ENCODE assay signal across 19 cellular contexts in the genomic region with DNA sequence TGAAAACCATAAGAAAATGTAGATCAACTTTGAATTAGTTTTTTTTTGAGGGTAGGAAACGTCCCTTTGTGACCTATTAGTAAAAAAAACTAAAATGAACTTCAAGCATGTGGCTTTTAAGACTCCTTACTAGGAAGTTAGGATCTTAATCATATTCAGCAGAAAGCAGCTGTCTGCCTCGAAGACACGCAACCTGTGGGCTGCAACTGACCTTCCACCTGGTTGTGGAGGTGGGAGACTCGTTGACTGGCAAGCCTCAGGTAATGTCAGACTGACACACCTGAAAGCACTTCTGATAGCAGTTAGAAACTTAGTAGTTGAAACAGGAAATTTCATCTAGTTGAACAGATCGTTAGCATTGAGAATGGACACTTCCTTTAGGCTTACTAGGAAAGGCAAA. TPM values are rescaled to one million over a fixed set of nuclear protein-coding genes. Genes with fewer than 3 reads are reported as not detected.
A peak's percentile ranks its signal among the peaks of the same experiment; 100 is the strongest.
DNase-seq lines count a peak whose midpoint lies in the region; ATAC-seq and TF ChIP-seq lines count a peak whose summit lies in the region.
"Had no signal": no experiment of that assay in that cellular context is flagged by ENCODE, and none has a peak within 500 bp of the region (broad histone marks: within the 10 kb centered on the region; RNA-seq: fewer than 3 reads in every experiment).

No MANE protein-coding gene starts in this region.

- H3K79me1 ChIP-seq in trophoblast cell (ENCODE audit: low read length), result peaks cover 7% of the 10 kb centered on the region

- H3K27me3 ChIP-seq in OCI-LY1 (ENCODE audit: insufficient read depth, low read length) (no peaks in the 10 kb centered on the region), trophoblast cell (ENCODE audit: insufficient read depth, low read length) (no peaks in the 10 kb centered on the region)
- H3K27me3 ChIP-seq: ascending aorta had no signal

- H3K4me1 ChIP-seq in OCI-LY1 (ENCODE audit: insufficient read depth, low read length, severe bottlenecking) (peaks cover 28% of the 10 kb centered on the region), trophoblast cell (ENCODE audit: control insufficient read depth in 1 of 2, insufficient read depth in 2 of 2, low read length in 2 of 2) (peaks cover 17 to 20% of the 10 kb centered on the region in 2 experiments)
- H3K4me1 ChIP-seq: ascending aorta, stomach had no signal

- no peak overlapping the region for H4K8ac ChIP-seq in trophoblast cell (ENCODE audit: low read depth, low read length)

- WGBS in trophoblast cell (ENCODE audit: extremely low coverage, insufficient coverage, insufficient read length), result no CpG with 5 or more reads among the region's 5 CpGs

- no peak overlapping the region for H4K12ac ChIP-seq in trophoblast cell (ENCODE audit: low read depth, low read length)

- H3K4me3 Mint-ChIP-seq in activated CD4-positive, alpha-beta T cell treated with anti-CD3 and anti-CD28 coated beads, Interleukin-2, amount 10 ng/mL, durations not matched to agents 24 days and 14 days, result peak overlapping the region; percentile 85
- H3K4me3 Mint-ChIP-seq in activated T-helper 2 cell treated with anti-CD3 and anti-CD28 coated beads, Interferon-gamma antibody, Interleukin-2, Interleukin-4, amounts not matched to agents 10 μg/mL and 5 μg/mL and 100 μg/mL, durations not matched to agents 14 hours and 24 hours and 36 hours (ENCODE audit: low read depth), result peak overlapping the region; percentile 81

- H3K4me2 ChIP-seq in OCI-LY1 (ENCODE audit: low read length) (peak overlapping the region; percentile 58), trophoblast cell (ENCODE audit: low read length) (no peak overlapping the region)

- H3K9ac ChIP-seq in OCI-LY1 (ENCODE audit: low read length), result peak overlapping the region; percentile 33
- no peak overlapping the region for H3K9ac ChIP-seq in trophoblast cell (ENCODE audit: low read length)

- peak overlapping the region; percentile 81 for H3K27ac ChIP-seq in OCI-LY1 (ENCODE audit: low read depth, low read length, poor library complexity, severe bottlenecking)
- H3K27ac ChIP-seq in trophoblast cell (ENCODE audit: low read depth, low read length), result no peak overlapping the region
- H3K27ac ChIP-seq: ascending aorta, SK-N-MC had no signal

- no peaks in the 10 kb centered on the region for H3K79me2 ChIP-seq in OCI-LY1 (ENCODE audit: insufficient read depth, low read length)
- H3K79me2 ChIP-seq in trophoblast cell (ENCODE audit: control insufficient read depth, insufficient read depth, low read length, poor library complexity), result no peaks in the 10 kb centered on the region

- H3K36me3 ChIP-seq in OCI-LY1 (ENCODE audit: insufficient read depth, low read length) (no peaks in the 10 kb centered on the region), trophoblast cell (ENCODE audit: control insufficient read depth in 1 of 2, insufficient read depth in 2 of 2, low read length in 2 of 2) (no peaks in the 10 kb centered on the region)
- H3K36me3 ChIP-seq: ascending aorta, stomach had no signal

- H2BK12ac ChIP-seq in trophoblast cell (ENCODE audit: low read length), result no peak overlapping the region

- H4K91ac ChIP-seq in trophoblast cell (ENCODE audit: low read depth, low read length), result no peak overlapping the region

- H3K9me3 ChIP-seq in OCI-LY1 (ENCODE audit: low read length), result no peaks in the 10 kb centered on the region
- no peaks in the 10 kb centered on the region for H3K9me3 ChIP-seq in trophoblast cell (ENCODE audit: insufficient read depth, low read depth, low read length)
- H3K9me3 ChIP-seq: ascending aorta, stomach had no signal

- peaks cover 12% of the 10 kb centered on the region for H3K27me3 Mint-ChIP-seq in activated CD4-positive, alpha-beta T cell treated with anti-CD3 and anti-CD28 coated beads, Interleukin-2, amount 10 ng/mL, durations not matched to agents 24 days and 14 days
- peaks cover 3% of the 10 kb centered on the region for H3K27me3 Mint-ChIP-seq in activated T-helper 2 cell treated with anti-CD3 and anti-CD28 coated beads, Interferon-gamma antibody, Interleukin-2, Interleukin-4, amounts not matched to agents 10 μg/mL and 5 μg/mL and 100 μg/mL, durations not matched to agents 14 hours and 24 hours and 36 hours (ENCODE audit: low read depth)

- no peaks in the 10 kb centered on the region for H3K9me2 ChIP-seq in OCI-LY1 (ENCODE audit: low read depth, low read length)

- peaks cover 3% of the 10 kb centered on the region for H3K9me3 Mint-ChIP-seq in activated CD4-positive, alpha-beta T cell treated with anti-CD3 and anti-CD28 coated beads, Interleukin-2, amount 10 ng/mL, durations not matched to agents 24 days and 14 days
- H3K9me3 Mint-ChIP-seq in activated T-helper 2 cell treated with anti-CD3 and anti-CD28 coated beads, Interferon-gamma antibody, Interleukin-2, Interleukin-4, amounts not matched to agents 10 μg/mL and 5 μg/mL and 100 μg/mL, durations not matched to agents 14 hours and 24 hours and 36 hours, result no peaks in the 10 kb centered on the region
- H3K9me3 Mint-ChIP-seq: CD4-positive, alpha-beta memory T cell had no signal

- H3K23ac ChIP-seq in trophoblast cell (ENCODE audit: low read length), result no peak overlapping the region

- TF ChIP-seq CTCF in OCI-LY1 (IDR thresholded peaks at IDR 0.05; ENCODE audit: low read length), result no peak

- H2AFZ ChIP-seq in OCI-LY1 (ENCODE audit: low read length), result peak overlapping the region; percentile 2; the same call in 1 of the 2 replicates
- no peak overlapping the region for H2AFZ ChIP-seq in trophoblast cell (ENCODE audit: insufficient read depth, low read length, poor library complexity)

- no peaks in the 10 kb centered on the region for H3K36me3 Mint-ChIP-seq in activated CD4-positive, alpha-beta T cell treated with anti-CD3 and anti-CD28 coated beads, Interleukin-2, amount 10 ng/mL, durations not matched to agents 24 days and 14 days (ENCODE audit: low read depth)
- no peaks in the 10 kb centered on the region for H3K36me3 Mint-ChIP-seq in activated T-helper 2 cell treated with anti-CD3 and anti-CD28 coated beads, Interferon-gamma antibody, Interleukin-2, Interleukin-4, amounts not matched to agents 10 μg/mL and 5 μg/mL and 100 μg/mL, durations not matched to agents 14 hours and 24 hours and 36 hours (ENCODE audit: low read depth)
- H3K36me3 Mint-ChIP-seq: CD4-positive, alpha-beta memory T cell had no signal

- intact Hi-C loops in activated CD4-positive, alpha-beta T cell treated with anti-CD3 and anti-CD28 coated beads, Interleukin-2, amount 10 ng/mL, durations not matched to agents 24 days and 14 days (cut with micrococcal nuclease), result loop anchor here (10.0 kb wide), 1 partner anchor 120 kb away; the partner anchor contains the start of gene CCNI
- intact Hi-C loops in activated T-helper 2 cell treated with anti-CD3 and anti-CD28 coated beads, Interferon-gamma antibody, Interleukin-2, Interleukin-4, amounts not matched to agents 10 μg/mL and 5 μg/mL and 100 μg/mL, durations not matched to agents 14 hours and 24 hours and 36 hours (cut with micrococcal nuclease), result loop anchor here (1.0 kb wide), 1 partner anchor 9 kb away; no protein-coding TSS in a partner anchor

- no peak overlapping the region for H3K14ac ChIP-seq in trophoblast cell (ENCODE audit: low read length)

- H3K27ac Mint-ChIP-seq in activated CD4-positive, alpha-beta T cell treated with anti-CD3 and anti-CD28 coated beads, Interleukin-2, amount 10 ng/mL, durations not matched to agents 24 days and 14 days, result peak overlapping the region; percentile 92
- peak overlapping the region; percentile 97 for H3K27ac Mint-ChIP-seq in activated T-helper 2 cell treated with anti-CD3 and anti-CD28 coated beads, Interferon-gamma antibody, Interleukin-2, Interleukin-4, amounts not matched to agents 10 μg/mL and 5 μg/mL and 100 μg/mL, durations not matched to agents 14 hours and 24 hours and 36 hours

- no peaks in the 10 kb centered on the region for H3F3A ChIP-seq in OCI-LY1 (ENCODE audit: insufficient read depth, low read length)

- H2BK120ac ChIP-seq in trophoblast cell (ENCODE audit: insufficient read depth, low read length, poor library complexity), result no peak overlapping the region

- DNase-seq in activated CD4-positive, alpha-beta T cell treated with anti-CD3 and anti-CD28 coated beads, Interleukin-2, amount 10 ng/mL, durations not matched to agents 24 days and 14 days, result no peak
- no peak for DNase-seq in activated CD4-positive, alpha-beta T cell treated with anti-CD3 and anti-CD28 coated beads for 4 hours
- DNase-seq in activated T-helper 2 cell treated with anti-CD3 and anti-CD28 coated beads, Interferon-gamma antibody, Interleukin-2, Interleukin-4, amounts not matched to agents 10 μg/mL and 5 μg/mL and 100 μg/mL, durations not matched to agents 14 hours and 24 hours and 36 hours (ENCODE audit: low spot score), result no peak
- DNase-seq in trophoblast cell (peak; percentile 67 to 75), DMS153 treated with DMSO at 0.1 percent for 48 hours (lab: John Stamatoyannopoulos, UW; ENCODE audit: unreplicated experiment) (no peak), cerebellum (ENCODE audit: low spot score) (no peak)
- DNase-seq: activated CD4-positive, alpha-beta T cell treated with anti-CD3 and anti-CD28 coated beads, Interleukin-2, amount 50 U/mL, for 4 hours; CD4-positive, alpha-beta memory T cell; DND-41; kidney glomerular epithelial cell; NCI-H187 treated with DMSO at 0.1 percent for 48 hours; NCI-H510A; retina; stimulated activated CD4-positive, alpha-beta T cell treated with anti-CD3 and anti-CD28 coated beads, Interleukin-15, amount 100 ng/mL, for 24 hours; stomach had no signal

- H3K4me1 Mint-ChIP-seq in activated CD4-positive, alpha-beta T cell treated with anti-CD3 and anti-CD28 coated beads, Interleukin-2, amount 10 ng/mL, durations not matched to agents 24 days and 14 days, result peaks cover 23% of the 10 kb centered on the region
- H3K4me1 Mint-ChIP-seq in activated T-helper 2 cell treated with anti-CD3 and anti-CD28 coated beads, Interferon-gamma antibody, Interleukin-2, Interleukin-4, amounts not matched to agents 10 μg/mL and 5 μg/mL and 100 μg/mL, durations not matched to agents 14 hours and 24 hours and 36 hours (ENCODE audit: low read depth), result peaks cover 47% of the 10 kb centered on the region

- H2AK5ac ChIP-seq in trophoblast cell (ENCODE audit: low read length), result no peak overlapping the region

- no peak for ATAC-seq in GM18502 (IDR thresholded peaks at IDR 0.05; ENCODE audit: poor library complexity, unreplicated experiment)

- H3K4ac ChIP-seq in trophoblast cell (ENCODE audit: low read depth, low read length), result no peak overlapping the region

- no peak overlapping the region for H3K18ac ChIP-seq in trophoblast cell (ENCODE audit: low read length)

- H3K4me3 ChIP-seq in OCI-LY1 (ENCODE audit: low read depth, low read length, poor library complexity, severe bottlenecking) (peak overlapping the region; percentile 45), trophoblast cell (ENCODE audit: low read depth, low read length) (no peak overlapping the region)
- H3K4me3 ChIP-seq: SK-N-MC had no signal

- H2BK5ac ChIP-seq in trophoblast cell (ENCODE audit: low read depth, low read length, poor library complexity), result no peak overlapping the region

- H4K20me1 ChIP-seq in OCI-LY1 (ENCODE audit: insufficient read depth, low read length), result no peaks in the 10 kb centered on the region

RNA-seq across cellular contexts. Expression of gene CCNG2, which starts 37.4 kb away (rescaled TPM):
- 10.4 and 11.1 TPM in 2 replicates for total RNA-seq in activated CD4-positive, alpha-beta T cell treated with anti-CD3 and anti-CD28 coated beads, Interleukin-2, amount 10 ng/mL, durations not matched to agents 24 days and 14 days
- 34.3 and 35.2 TPM in 2 replicates for total RNA-seq in activated T-helper 2 cell treated with anti-CD3 and anti-CD28 coated beads, Interferon-gamma antibody, Interleukin-2, Interleukin-4, amounts not matched to agents 10 μg/mL and 5 μg/mL and 100 μg/mL, durations not matched to agents 14 hours and 24 hours and 36 hours
- polyA plus RNA-seq in trophoblast cell (2013), result 69.7 and 76.1 TPM in 2 replicates
- total RNA-seq in cerebellum, result 75.6 TPM

Comparison
In these comparisons a context has a peak if more than half of its experiments do, and no peak if none do; other contexts are left out.
1. DNase-seq: peak in trophoblast cell (2 of 2); none in activated CD4-positive, alpha-beta T cell treated with anti-CD3 and anti-CD28 coated beads, Interleukin-2, amount 10 ng/mL, durations not matched to agents 24 days and 14 days (single experiment), activated CD4-positive, alpha-beta T cell treated with anti-CD3 and anti-CD28 coated beads for 4 hours (0 of 2), activated T-helper 2 cell treated with anti-CD3 and anti-CD28 coated beads, Interferon-gamma antibody, Interleukin-2, Interleukin-4, amounts not matched to agents 10 μg/mL and 5 μg/mL and 100 μg/mL, durations not matched to agents 14 hours and 24 hours and 36 hours (single experiment), DMS153 treated with DMSO at 0.1 percent for 48 hours (single experiment) and cerebellum (single experiment).